In the genomic region with DNA sequence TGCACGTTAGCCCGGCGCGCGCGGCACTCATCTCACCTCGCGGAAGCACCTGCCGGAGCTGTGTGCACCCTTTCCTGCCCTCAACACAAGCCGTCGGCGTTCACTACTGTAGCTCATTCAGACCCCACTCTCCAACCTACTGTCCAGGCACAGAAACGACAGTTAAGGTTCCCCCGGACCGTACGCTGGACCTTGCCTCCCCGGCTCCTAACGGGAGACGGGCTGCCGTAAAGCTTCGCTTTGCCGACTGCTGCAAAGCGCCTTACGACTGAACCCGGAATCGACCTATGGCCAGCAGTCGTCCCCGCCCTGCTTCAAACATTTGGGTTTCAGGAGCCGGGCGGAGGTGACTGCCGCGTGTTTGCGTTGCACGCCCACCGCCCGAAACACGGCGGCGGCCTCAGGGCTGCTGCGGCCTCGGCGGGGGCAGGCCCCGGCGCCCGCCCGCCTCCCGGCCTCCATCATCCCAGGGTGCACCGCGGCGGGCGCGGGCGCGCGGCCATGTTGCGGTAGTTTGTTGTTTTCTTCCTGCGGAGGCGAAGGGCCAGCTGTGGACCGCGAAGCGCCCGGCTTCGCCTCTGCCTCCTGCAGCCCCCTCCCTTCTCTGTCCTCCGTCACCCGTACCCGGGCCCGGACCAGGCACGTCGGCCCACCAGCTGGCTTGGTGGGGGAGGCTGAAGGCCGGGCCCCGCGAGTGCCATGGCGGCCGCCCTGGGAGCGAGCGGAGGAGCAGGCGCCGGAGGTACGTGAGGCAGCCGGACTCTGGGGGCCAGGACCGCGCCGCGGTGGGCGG, we compare ENCODE assay signal across 8 cellular contexts. TPM values are rescaled to one million over a fixed set of nuclear protein-coding genes. Genes with fewer than 3 reads are reported as not detected.
DNase-seq lines count a peak whose midpoint lies in the region; ATAC-seq, FAIRE-seq and TF ChIP-seq lines count a peak whose summit lies in the region.

A gene with protein sequence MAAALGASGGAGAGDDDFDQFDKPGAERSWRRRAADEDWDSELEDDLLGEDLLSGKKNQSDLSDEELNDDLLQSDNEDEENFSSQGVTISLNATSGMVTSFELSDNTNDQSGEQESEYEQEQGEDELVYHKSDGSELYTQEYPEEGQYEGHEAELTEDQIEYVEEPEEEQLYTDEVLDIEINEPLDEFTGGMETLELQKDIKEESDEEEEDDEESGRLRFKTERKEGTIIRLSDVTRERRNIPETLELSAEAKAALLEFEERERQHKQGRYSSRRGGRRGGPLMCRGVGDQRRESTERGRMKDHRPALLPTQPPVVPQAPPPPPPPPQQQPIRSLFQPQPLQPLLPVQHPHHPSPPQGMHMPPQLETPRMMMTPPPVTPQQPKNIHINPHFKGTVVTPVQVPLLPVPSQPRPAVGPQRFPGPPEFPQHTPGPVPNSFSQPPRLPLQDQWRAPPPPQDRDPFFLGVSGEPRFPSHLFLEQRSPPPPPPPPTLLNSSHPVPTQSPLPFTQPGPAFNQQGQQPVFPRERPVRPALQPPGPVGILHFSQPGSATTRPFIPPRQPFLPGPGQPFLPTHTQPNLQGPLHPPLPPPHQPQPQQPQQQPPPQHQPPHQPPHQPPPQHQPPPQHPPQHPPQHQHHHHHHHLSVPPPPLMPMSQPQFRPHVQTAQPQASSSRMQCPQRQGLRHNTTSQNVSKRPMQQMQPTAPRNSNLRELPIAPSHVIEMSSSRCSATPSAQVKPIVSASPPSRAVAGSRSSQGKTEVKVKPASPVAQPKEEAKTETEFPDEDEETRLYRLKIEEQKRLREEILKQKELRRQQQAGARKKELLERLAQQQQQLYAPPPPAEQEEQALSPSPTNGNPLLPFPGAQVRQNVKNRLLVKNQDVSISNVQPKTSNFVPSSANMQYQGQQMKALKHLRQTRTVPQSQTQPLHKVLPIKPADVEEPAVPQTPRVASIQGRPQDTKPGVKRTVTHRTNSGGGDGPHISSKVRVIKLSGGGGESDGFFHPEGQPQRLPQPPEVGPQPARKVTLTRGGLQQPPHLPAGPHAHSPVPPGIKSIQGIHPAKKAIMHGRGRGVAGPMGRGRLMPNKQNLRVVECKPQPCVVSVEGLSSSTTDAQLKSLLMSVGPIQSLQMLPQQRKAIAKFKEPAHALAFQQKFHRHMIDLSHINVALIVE (plus strand): TSS at position 484 of the 793 bp plus-strand sequence. CDS start 216 bp downstream, at position 700.

- H3K9me3 Mint-ChIP-seq in T-cell (peaks cover 0 to 12% (median 5%) of the 10 kb centered on the region in 3 donors), type B pancreatic cell (peaks cover 13% of the 10 kb centered on the region)

- peaks cover 0 to 59% (median 7%) of the 10 kb centered on the region in 9 donors for H3K36me3 ChIP-seq in heart right ventricle

- POLR2A ChIA-PET in T-cell (lab: Charles Lee): interaction anchor here (0.6 to 0.7 kb wide), 5 partner anchors 13 to 618 kb away, joined by 3 to 17 read pairs (median 11); no protein-coding TSS in a partner anchor

- H3K4me1 Mint-ChIP-seq in T-cell (peaks cover 53 to 56% (median 54%) of the 10 kb centered on the region in 3 donors), type B pancreatic cell (ENCODE audit: unreplicated experiment) (peaks cover 24% of the 10 kb centered on the region)

- no peak for TF ChIP-seq CTCF in heart right ventricle (IDR thresholded peaks at IDR 0.05)
- TF ChIP-seq CTCF in type B pancreatic cell (conservative IDR thresholded peaks at IDR 0.05): no peak

- peak; percentile 73 for DNase-seq in GM12892 (ENCODE audit: insufficient read length)
- DNase-seq in NCI-H1417 (lab: John Stamatoyannopoulos, UW): peak; percentile 84 to 98 (median 92)
- DNase-seq in T-cell: peak; percentile 48 to 86 (median 71)
- DNase-seq in heart right ventricle: peak; percentile 75
- DNase-seq in posterior cingulate gyrus: peak; percentile 66 to 95 (median 76)
- DNase-seq in type B pancreatic cell (ENCODE audit: extremely low spot score, unreplicated experiment): peak; percentile 81

- peaks cover 0 to 35% (median 27%) of the 10 kb centered on the region in 9 donors for H3K4me1 ChIP-seq in heart right ventricle

- peaks cover 5 to 25% (median 15%) of the 10 kb centered on the region in 11 donors for H3K9me3 ChIP-seq in heart right ventricle

- FAIRE-seq in GM12892 (lab: Jason Lieb, UNC): peak; percentile 87

- H3K4me3 Mint-ChIP-seq in T-cell (peak within 1 kb of the TSS; percentile 93 to 99 (median 98)), type B pancreatic cell (peak within 1 kb of the TSS; percentile 95)

- H3K4me3 ChIP-seq in heart right ventricle: peak within 1 kb of the TSS; percentile 74 to 99 (median 93)

- H3K27ac Mint-ChIP-seq in T-cell (peak within 1 kb of the TSS; percentile 99 to 100), type B pancreatic cell (peak within 1 kb of the TSS; percentile 96)

- peak; percentile 76 for ATAC-seq in HG02763 (IDR thresholded peaks at IDR 0.05; ENCODE audit: unreplicated experiment)
- ATAC-seq in T-cell (replicated peaks in 1 of 4): peak; percentile 80 to 88 (median 85)
- peak; percentile 92 to 96 (median 94) for ATAC-seq in heart right ventricle

- no peaks in the 10 kb centered on the region for H3K27me3 ChIP-seq in heart right ventricle

- WGBS in adipose tissue, 3 donors: 0% methylated on average over 73 to 85 of the region's 85 CpGs
- WGBS in heart right ventricle, 2 donors: 1% methylated on average over 68 to 85 of the region's 85 CpGs

- TF ChIP-seq POLR2A in GM12892 (IDR thresholded peaks at IDR 0.05; ENCODE audit: low read depth, low read length): peak; percentile 92

- peaks cover 0 to 1% of the 10 kb centered on the region in 2 donors for H3K27me3 Mint-ChIP-seq in T-cell
- H3K27me3 Mint-ChIP-seq in type B pancreatic cell: no peaks in the 10 kb centered on the region

- peak within 1 kb of the TSS; percentile 83 for H3K27ac ChIP-seq in adipose tissue (ENCODE audit: low read depth, low read length)
- H3K27ac ChIP-seq in heart right ventricle: peak within 1 kb of the TSS; percentile 80 to 99 (median 95)

- H3K36me3 Mint-ChIP-seq in T-cell (peaks cover 45% of the 10 kb centered on the region), type B pancreatic cell (peaks cover 69% of the 10 kb centered on the region)

- intact Hi-C loops in heart right ventricle (cut with DNase I) (loop anchor here in 4 of 10 donors (5.0 to 10.0 kb wide), 2 partner anchors 37 to 90 kb away; no protein-coding TSS in a partner anchor), posterior cingulate gyrus (cut with DNase I) (loop anchor here (5.0 kb wide), 1 partner anchor 93 kb away; no protein-coding TSS in a partner anchor)

- CTCF ChIA-PET in T-cell (lab: Charles Lee): interaction anchor here in 1 of 2 donors (0.7 to 1.6 kb wide), 6 partner anchors 13 to 120 kb away, joined by 3 to 5 read pairs (median 3); no protein-coding TSS in a partner anchor

RNA-seq across cellular contexts. Expression of the gene that starts here (rescaled TPM):
- 23.5 TPM for polyA plus RNA-seq in GM12892 (2012; ENCODE audit: missing spikeins)
- total RNA-seq in T-cell (100 to 1,000 TPM; 157 to 180 (median 170) TPM), heart right ventricle (10 to 100 TPM; 30.5 to 44.6 (median 36.0) TPM), type B pancreatic cell (ENCODE audit: low replicate concordance) (60.2 and 67.2 TPM in 2 replicates)
- polyA plus RNA-seq in adipose tissue (10 to 100 TPM; 10.6 to 18.9 (median 12.6) TPM), heart right ventricle (10 to 100 TPM in 1 of 2 donors, 1 to 10 TPM in 1; 9.5 to 25.8 TPM)

Comparison
In these comparisons a context has a peak if more than half of its experiments do, and no peak if none do; other contexts are left out.
1. Peak in every context shown above with its lines: DNase-seq, ATAC-seq, H3K4me3 ChIP-seq and H3K27ac ChIP-seq.